In genomic region chr19:7506385-7507328, GRCh38 we compare ENCODE assay signal across 8 cellular contexts. TPM values are rescaled to one million over a fixed set of nuclear protein-coding genes. Genes with fewer than 3 reads are reported as not detected.
DNase-seq lines count a peak whose midpoint lies in the region; ATAC-seq, FAIRE-seq and TF ChIP-seq lines count a peak whose summit lies in the region.

No MANE protein-coding gene starts in this region.

- TF ChIP-seq CTCF in right lobe of liver (IDR thresholded peaks at IDR 0.05), result no peak
- no peak for TF ChIP-seq CTCF in thyroid gland (IDR thresholded peaks at IDR 0.05)

- FAIRE-seq in G401.6 (lab: Jason Lieb, UNC), result peak; percentile 99

- TF ChIP-seq POLR2A in right lobe of liver (IDR thresholded peaks at IDR 0.05), result no peak
- TF ChIP-seq POLR2A in thyroid gland (IDR thresholded peaks at IDR 0.05), result no peak

- no peaks in the 10 kb centered on the region for H3K9me3 ChIP-seq in right lobe of liver
- H3K9me3 ChIP-seq in thyroid gland, result no peaks in the 10 kb centered on the region

- H3K4me1 ChIP-seq in right lobe of liver (no peaks in the 10 kb centered on the region), thyroid gland (peaks cover 5 to 13% of the 10 kb centered on the region in 2 donors)

- no peaks in the 10 kb centered on the region for H3K27me3 ChIP-seq in right lobe of liver
- H3K27me3 ChIP-seq in thyroid gland, result no peaks in the 10 kb centered on the region

- H3K27me3 Mint-ChIP-seq in T-helper 1 cell treated with Interleukin-12 subunit alpha and Interleukin-12 subunit beta and Interleukin-4 antibody, amounts not matched to agents 30 μg/mL and 1 μg/mL, for 36 hours (ENCODE audit: low read depth), result peaks cover 13% of the 10 kb centered on the region

- H3K4me3 ChIP-seq in right lobe of liver (no peak overlapping the region), thyroid gland (replicated peaks in 1 of 3) (no peak overlapping the region)

- H3K36me3 ChIP-seq in right lobe of liver, result no peaks in the 10 kb centered on the region
- H3K36me3 ChIP-seq in thyroid gland, result no peaks in the 10 kb centered on the region

- 26% methylated on average over 13 of the region's 20 CpGs for WGBS in right lobe of liver (ENCODE audit: insufficient coverage, low coverage, low lambda C conversion rate, missing lambda C conversion rate)
- WGBS in thyroid gland, 2 donors, result 33 to 49% methylated on average over 15 to 20 of the region's 20 CpGs

- H3K4me3 Mint-ChIP-seq in T-helper 1 cell treated with Interleukin-12 subunit alpha and Interleukin-12 subunit beta and Interleukin-4 antibody, amounts not matched to agents 30 μg/mL and 1 μg/mL, for 36 hours, result peak overlapping the region; percentile 34

- H3K27ac Mint-ChIP-seq in T-helper 1 cell treated with Interleukin-12 subunit alpha and Interleukin-12 subunit beta and Interleukin-4 antibody, amounts not matched to agents 30 μg/mL and 1 μg/mL, for 36 hours, result no peak overlapping the region

- H3K36me3 Mint-ChIP-seq in T-helper 1 cell treated with Interleukin-12 subunit alpha and Interleukin-12 subunit beta and Interleukin-4 antibody, amounts not matched to agents 30 μg/mL and 1 μg/mL, for 36 hours (ENCODE audit: low read depth), result no peaks in the 10 kb centered on the region

- intact Hi-C loops in right lobe of liver (cut with DNase I), result no loop called here
- intact Hi-C loops in thyroid gland (cut with DNase I), result no loop called here

- peaks cover 7% of the 10 kb centered on the region for H3K4me1 Mint-ChIP-seq in T-helper 1 cell treated with Interleukin-12 subunit alpha and Interleukin-12 subunit beta and Interleukin-4 antibody, amounts not matched to agents 30 μg/mL and 1 μg/mL, for 36 hours (ENCODE audit: low read depth)

- H3K27ac ChIP-seq in right lobe of liver (no peak overlapping the region), thyroid gland (no peak overlapping the region)

- H3K9me3 Mint-ChIP-seq in T-helper 1 cell treated with Interleukin-12 subunit alpha and Interleukin-12 subunit beta and Interleukin-4 antibody, amounts not matched to agents 30 μg/mL and 1 μg/mL, for 36 hours, result no peaks in the 10 kb centered on the region

- peak; percentile 85 to 91 (median 88) for ATAC-seq in right lobe of liver
- no peak for ATAC-seq in HG02588 (IDR thresholded peaks at IDR 0.05; ENCODE audit: unreplicated experiment)
- ATAC-seq in GM18907 (IDR thresholded peaks at IDR 0.05; ENCODE audit: unreplicated experiment), result no peak

- DNase-seq in NCI-H1436 treated with DMSO at 0.1 percent for 48 hours (lab: John Stamatoyannopoulos, UW) (peak; percentile 81), dermis blood vessel endothelial cell (peak; percentile 83), right lobe of liver (peak; percentile 78 to 83 (median 80)), thyroid gland (peak; percentile 55 to 61)

RNA-seq across cellular contexts. Expression of gene ZNF358, which starts 9.2 kb away (rescaled TPM):
- total RNA-seq in dermis blood vessel endothelial cell (20.9 and 36.6 TPM in 2 replicates), right lobe of liver (10 to 100 TPM; 15.3 to 35.1 (median 24.8) TPM), thyroid gland (100 to 1,000 TPM in 1 of 4 donors, 10 to 100 TPM in 3; 57.6 to 102 (median 69.5) TPM)

RNA-seq across cellular contexts. Expression of gene MCOLN1, which starts 15.8 kb away (rescaled TPM):
- total RNA-seq in dermis blood vessel endothelial cell (2.7 and 3.7 TPM in 2 replicates), right lobe of liver (10 to 100 TPM in 5 of 6 experiments, 1 to 10 TPM in 1; 9.8 to 25.2 (median 17.7) TPM), thyroid gland (10 to 100 TPM in 3 of 4 donors, 1 to 10 TPM in 1; 9.1 to 25.0 (median 14.5) TPM)

RNA-seq across cellular contexts. Expression of gene PEX11G, which starts 17.8 kb away (rescaled TPM):
- total RNA-seq in dermis blood vessel endothelial cell (2.3 and 2.9 TPM in 2 replicates), right lobe of liver (10 to 100 TPM in 2 of 6 experiments, 1 to 10 TPM in 4; 4.8 to 14.3 (median 9.4) TPM), thyroid gland (10 to 100 TPM in 1 of 4 donors, 1 to 10 TPM in 3; 2.3 to 11.5 (median 5.5) TPM)

RNA-seq across cellular contexts. Expression of gene PNPLA6, which starts 28.9 kb away (rescaled TPM):
- total RNA-seq in dermis blood vessel endothelial cell (107 and 192 TPM in 2 replicates), right lobe of liver (10 to 100 TPM; 38.7 to 61.8 (median 46.5) TPM), thyroid gland (10 to 100 TPM; 53.2 to 93.9 (median 84.1) TPM)

Comparison
In these comparisons a context has a peak if more than half of its experiments do, and no peak if none do; other contexts are left out.
1. ATAC-seq: peak in right lobe of liver (4 of 4); none in HG02588 (single experiment) and GM18907 (single experiment).
2. Peak in every context shown above with its lines, with median percentiles within 50 percentile points of each other: DNase-seq.